21 cellular contexts compared by ENCODE assay signal in genomic region chr10:32481606-32482005, GRCh38. TPM values are rescaled to one million over a fixed set of nuclear protein-coding genes. Genes with fewer than 3 reads are reported as not detected.
A peak's percentile ranks its signal among the peaks of the same experiment; 100 is the strongest.
DNase-seq lines count a peak whose midpoint lies in the region; ATAC-seq, FAIRE-seq and TF ChIP-seq lines count a peak whose summit lies in the region.
"Had no signal": no experiment of that assay in that cellular context is flagged by ENCODE, and none has a peak within 500 bp of the region (broad histone marks: within the 10 kb centered on the region; RNA-seq: fewer than 3 reads in every experiment).

No MANE protein-coding gene starts in this region.

- BruUV-seq in HepG2 (replicated peaks; lab: Mats Ljungman, UMichigan): no TSS peak

- H3K27me3 ChIP-seq in HepG2 (ENCODE audit: control insufficient read depth in 1 of 2, insufficient read depth in 2 of 2, low read length in 2 of 2) (no peaks in the 10 kb centered on the region), right lobe of liver (no peaks in the 10 kb centered on the region)
- H3K27me3 ChIP-seq: BLaER1 treated with 17β-estradiol and CSF1 and Interleukin-3, amounts not matched to agents 10 nM and 100 nM had no signal

- CTCF ChIA-PET in HepG2 (lab: Yijun Ruan, JAX; ENCODE audit: low intra/inter-chr PET ratio, low total read pairs): no interaction called here

- H2AFZ ChIP-seq in HepG2 (ENCODE audit: low read length): no peak overlapping the region

- no peak for TF ChIP-seq RAD21 in HepG2 (CRISPR knock-in tag; IDR thresholded peaks at IDR 0.05)

- in situ Hi-C loops in HepG2 (cut with HindIII; ENCODE audit: extremely low pct_ligation_motif_present, low pct_unique_long_range_greater_than_20kb): no loop called here

- TF ChIP-seq EP300 in HepG2 (IDR thresholded peaks at IDR 0.05; ENCODE audit: low read depth in 2 of 2, low read length in 2 of 2): no peak
- no peak for TF ChIP-seq EP300 in HepG2 (CRISPR knock-in tag; IDR thresholded peaks at IDR 0.05; ENCODE audit: borderline replicate concordance)

- no peak for FAIRE-seq in HepG2 (lab: Jason Lieb, UNC)
- FAIRE-seq: A549, D721Med, G401.6, GM12891, GM19239 had no signal

- TF ChIP-seq CTCF in HepG2 (CRISPR knock-in tag; IDR thresholded peaks at IDR 0.05) (no peak), right lobe of liver (IDR thresholded peaks at IDR 0.05) (no peak)

- H3K4me3 ChIP-seq in HepG2 (replicated peaks in 1 of 3; ENCODE audit: insufficient read depth in 1 of 3, low read depth in 2 of 3, low read length in 3 of 3) (no peak overlapping the region), right lobe of liver (no peak overlapping the region)
- H3K4me3 ChIP-seq: A549; BLaER1 treated with 17β-estradiol and CSF1 and Interleukin-3, amounts not matched to agents 10 nM and 100 nM had no signal

- no peak overlapping the region for H3K9ac ChIP-seq in HepG2 (ENCODE audit: insufficient read depth, low read depth, low read length)
- H3K9ac ChIP-seq: BLaER1 treated with 17β-estradiol and CSF1 and Interleukin-3, amounts not matched to agents 10 nM and 100 nM had no signal

- H3K36me3 ChIP-seq in HepG2 (replicated peaks in 1 of 2; ENCODE audit: control insufficient read depth in 1 of 2, insufficient read depth in 2 of 2, low read length in 2 of 2) (no peaks in the 10 kb centered on the region), right lobe of liver (no peaks in the 10 kb centered on the region)

- intact Hi-C loops in HepG2 (cut with micrococcal nuclease; ENCODE audit: unreplicated experiment): no loop called here
- intact Hi-C loops in right lobe of liver (cut with DNase I): no loop called here

- peaks cover 6% of the 10 kb centered on the region for H3K9me3 ChIP-seq in HepG2 (ENCODE audit: low read length)
- no peaks in the 10 kb centered on the region for H3K9me3 ChIP-seq in right lobe of liver
- H3K9me3 ChIP-seq: Caco-2 had no signal

- H3K4me1 ChIP-seq in HepG2 (ENCODE audit: insufficient read depth, low read length) (no peaks in the 10 kb centered on the region), right lobe of liver (no peaks in the 10 kb centered on the region)
- H3K4me1 ChIP-seq: A549; BLaER1 treated with 17β-estradiol and CSF1 and Interleukin-3, amounts not matched to agents 10 nM and 100 nM; Caco-2 had no signal

- H3K79me2 ChIP-seq in HepG2 (ENCODE audit: insufficient read depth, low read length): no peaks in the 10 kb centered on the region

- H4K20me1 ChIP-seq in HepG2 (ENCODE audit: insufficient read depth, low read length): no peaks in the 10 kb centered on the region
- H4K20me1 ChIP-seq: BLaER1 treated with 17β-estradiol and CSF1 and Interleukin-3, amounts not matched to agents 10 nM and 100 nM had no signal

- no peak overlapping the region for H3K27ac ChIP-seq in HepG2 (ENCODE audit: extremely low read length, insufficient read depth, low read length)
- no peak overlapping the region for H3K27ac ChIP-seq in right lobe of liver
- H3K27ac ChIP-seq: 22Rv1; A549; BLaER1 treated with 17β-estradiol and CSF1 and Interleukin-3, amounts not matched to agents 10 nM and 100 nM; C4-2B had no signal

- no peak overlapping the region for H3K4me2 ChIP-seq in HepG2 (ENCODE audit: low read depth, low read length)
- H3K4me2 ChIP-seq: A549; BLaER1 treated with 17β-estradiol and CSF1 and Interleukin-3, amounts not matched to agents 10 nM and 100 nM had no signal

- no peak for TF ChIP-seq POLR2A in HepG2 (IDR thresholded peaks at IDR 0.05; ENCODE audit: insufficient read depth in 1 of 2, low read depth in 2 of 2, low read length in 2 of 2)
- TF ChIP-seq POLR2A in right lobe of liver (IDR thresholded peaks at IDR 0.05): no peak

- no peak for DNase-seq in HepG2 (ENCODE audit: low spot score)
- DNase-seq in right lobe of liver: no peak
- DNase-seq in amniotic epithelial cell (ENCODE audit: low read depth): peak; percentile 1
- DNase-seq in myocyte (ENCODE audit: low read depth): peak; percentile 5
- no peak for DNase-seq in putamen (ENCODE audit: low spot score)
- DNase-seq: AML-193; Caco-2; Calu3; CD4-positive, alpha-beta T cell; CD8-positive, alpha-beta T cell; DMS79 treated with DMSO at 0.1 percent for 48 hours; GF-D8 had no signal

- no peak for ATAC-seq in HepG2
- ATAC-seq in right lobe of liver: no peak
- ATAC-seq in GM21529 (IDR thresholded peaks at IDR 0.05; ENCODE audit: unreplicated experiment): no peak
- ATAC-seq: A549; CD8-positive, alpha-beta T cell had no signal

- POLR2A ChIA-PET in HepG2 (lab: Yijun Ruan, JAX): no interaction called here

TF ChIP-seq in HepG2, 621 proteins besides CTCF, POLR2A, EP300 and RAD21:
- TF ChIP-seq ZNF616 (CRISPR knock-in tag; IDR thresholded peaks at IDR 0.05; ENCODE audit: low read depth) (no peak), RBM22 (optimal IDR thresholded peaks at IDR 0.05; ENCODE audit: low read length) (no peak), ZNF136 (CRISPR knock-in tag; IDR thresholded peaks at IDR 0.05; ENCODE audit: low read depth) (peak; percentile 56; the same call in 1 of the 2 replicates)

RNA-seq across cellular contexts. Expression of gene CCDC7, which starts 35.7 kb away (rescaled TPM):
- total RNA-seq in HepG2 (2016; rRNA removed; fragmentation: Illumina TruSeq; extraction: Trizol): 0.93 and 1.8 TPM in 2 replicates
- 4.9 and 8.8 TPM in 2 replicates for total RNA-seq in HepG2 (2016; cell fraction: cytosol; rRNA removed; fragmentation: Illumina TruSeq; extraction: Trizol; ENCODE audit: low read depth)
- total RNA-seq in HepG2 (2016; cell fraction: insoluble cytoplasmic fraction; rRNA removed; fragmentation: Illumina TruSeq; extraction: Trizol): 1.1 and 1.4 TPM in 2 replicates
- total RNA-seq in HepG2 (2016; cell fraction: membrane; rRNA removed; fragmentation: Illumina TruSeq; extraction: Trizol): 2.1 and 3.2 TPM in 2 replicates
- total RNA-seq in HepG2 (2016; cell fraction: nucleus; rRNA removed; fragmentation: Illumina TruSeq; extraction: Trizol): 2.7 and 3.3 TPM in 2 replicates
- polyA plus RNA-seq in HepG2 (2011; rRNA removed): 0.40 and 0.50 TPM in 2 replicates
- polyA plus RNA-seq in HepG2 (2011; cell fraction: cytosol; rRNA removed): 0.07 and 0.10 TPM in 2 replicates
- 0.31 and 0.38 TPM in 2 replicates for polyA plus RNA-seq in HepG2 (2011; cell fraction: nucleus; rRNA removed)
- 0.24 and 0.40 TPM in 2 replicates for polyA plus RNA-seq in HepG2 (2012)
- 0.11 and 0.25 TPM in 2 replicates for polyA plus RNA-seq in HepG2 (2016; cell fraction: cytosol; fragmentation: Illumina TruSeq; extraction: Trizol; ENCODE audit: low read depth)
- 0.36 and 0.50 TPM in 2 replicates for polyA plus RNA-seq in HepG2 (2016; cell fraction: insoluble cytoplasmic fraction; fragmentation: Illumina TruSeq; extraction: Trizol; ENCODE audit: low read depth)
- polyA plus RNA-seq in HepG2 (2016; cell fraction: membrane; fragmentation: Illumina TruSeq; extraction: Trizol; ENCODE audit: low read depth): 0.20 and 0.25 TPM in 2 replicates
- 1.1 and 1.6 TPM in 2 replicates for polyA plus RNA-seq in HepG2 (2016; cell fraction: nucleus; fragmentation: Illumina TruSeq; extraction: Trizol; ENCODE audit: insufficient read depth, low read depth)
- polyA minus RNA-seq in HepG2 (2011; rRNA and poly(A)+ RNA removed; ENCODE audit: low replicate concordance): 0.18 and 0.82 TPM in 2 replicates
- polyA minus RNA-seq in HepG2 (2011; cell fraction: cytosol; rRNA and poly(A)+ RNA removed): 0.44 TPM in 1 of 2 replicates, not detected in the other
- 2.6 and 3.4 TPM in 2 replicates for polyA minus RNA-seq in HepG2 (2011; cell fraction: nucleus; rRNA and poly(A)+ RNA removed)
- 10 to 100 TPM in 1 of 6 experiments, 1 to 10 TPM in 5; 4.1 to 12.4 (median 6.0) TPM for total RNA-seq in right lobe of liver
- 9.4 and 17.4 TPM in 2 replicates for total RNA-seq in myocyte
- 1.6 TPM for polyA plus RNA-seq in myocyte (2012)

Comparison
In these comparisons a context has a peak if more than half of its experiments do, and no peak if none do; other contexts are left out.
1. DNase-seq: peak in amniotic epithelial cell (single experiment) and myocyte (single experiment); none in HepG2 (single experiment), right lobe of liver (0 of 3) and putamen (single experiment).